ENCODE assay signal across 1 cellular context in the genomic region with DNA sequence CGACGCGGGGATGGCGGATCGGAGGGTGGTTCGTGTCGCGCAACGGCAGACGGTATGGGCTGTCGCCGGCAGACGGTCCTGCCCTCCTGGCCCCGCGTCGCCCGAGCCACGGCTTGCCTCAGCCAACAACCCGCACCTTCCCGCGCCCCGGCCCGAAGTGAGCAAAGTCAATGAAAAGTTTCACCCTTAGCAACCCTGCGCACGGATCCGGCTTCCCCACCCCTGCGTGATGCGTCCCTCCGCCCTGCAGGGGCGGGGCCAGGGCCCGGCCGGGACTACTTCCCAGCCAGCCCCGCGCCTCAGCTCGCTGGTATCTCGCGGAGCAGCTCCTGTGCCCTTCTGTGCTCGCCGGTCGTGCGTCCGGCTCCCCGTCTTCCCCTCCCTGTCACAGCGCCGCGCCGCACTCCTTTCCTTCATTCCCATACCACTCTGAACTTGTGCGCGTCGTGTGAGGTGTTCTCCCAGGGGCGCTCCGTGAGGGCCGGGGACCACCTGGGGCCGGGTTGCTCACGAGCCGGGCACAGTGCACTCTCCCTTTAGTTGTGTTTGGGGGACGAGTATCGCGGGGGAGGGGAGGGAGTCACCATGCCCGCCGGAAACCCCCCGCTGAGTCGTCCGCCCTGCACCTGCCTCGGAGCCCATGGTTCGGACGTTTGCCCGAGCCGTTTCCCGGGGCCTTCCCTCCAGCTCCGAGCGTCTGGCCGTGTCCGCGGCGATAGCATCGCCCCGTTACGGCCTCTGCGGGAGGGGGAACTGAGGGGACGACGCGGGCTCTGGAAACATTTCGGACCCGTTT.
TF ChIP-seq lines count a peak whose summit lies in the region.

TOB2 (minus strand) TSS at position 163 of the 796 bp plus-strand sequence. CDS start 9,456 bp downstream, outside the sequence.

TF ChIP-seq in K562, 482 proteins besides CTCF, POLR2A, EP300 and RAD21 (continued from another document and continues in another):
- TF ChIP-seq TFAM (CRISPR knock-in tag; conservative IDR thresholded peaks at IDR 0.05) (no peak), PURB (CRISPR knock-in tag; IDR thresholded peaks at IDR 0.05; ENCODE audit: low read depth) (no peak), NR3C1 (CRISPR knock-in tag; IDR thresholded peaks at IDR 0.05) (peak; percentile 62; the same call in 1 of the 2 replicates), PHB2 (IDR thresholded peaks at IDR 0.05; ENCODE audit: low read depth) (no peak), ATF1 (CRISPR knock-in tag; IDR thresholded peaks at IDR 0.05) (peak; percentile 56; the same call in 1 of the 2 replicates), ATF1 (tag; IDR thresholded peaks at IDR 0.05) (peak; percentile 85), JUND (IDR thresholded peaks at IDR 0.05; ENCODE audit: borderline replicate concordance, low read depth, low read length) (peak; percentile 79), JUND (tag; IDR thresholded peaks at IDR 0.05; ENCODE audit: borderline replicate concordance, low read depth, low read length) (peak; percentile 66; the same call in 1 of the 3 replicates), NR2C2 (CRISPR knock-in tag; IDR thresholded peaks at IDR 0.05) (peak; percentile 77; the same call in 1 of the 2 replicates), NR2C2 (tag; IDR thresholded peaks at IDR 0.05) (peak; percentile 83), RBM17 (IDR thresholded peaks at IDR 0.05; ENCODE audit: borderline replicate concordance, low read depth, low read length) (no peak), SRSF9 (IDR thresholded peaks at IDR 0.05; ENCODE audit: borderline replicate concordance, low read depth, low read length) (no peak), EP400 (IDR thresholded peaks at IDR 0.05) (peak; percentile 79), PHB (CRISPR knock-in tag; IDR thresholded peaks at IDR 0.05) (0 out of 2 replicates have a peak, but pooled peaks have one; percentile 36), NCOA4 (IDR thresholded peaks at IDR 0.05; ENCODE audit: partially characterized antibody) (no peak), CBX1 (IDR thresholded peaks at IDR 0.05; ENCODE audit: low read depth) (no peak), ZNF174 (CRISPR knock-in tag; IDR thresholded peaks at IDR 0.05) (no peak), ASH1L (IDR thresholded peaks at IDR 0.05; ENCODE audit: borderline replicate concordance, low read depth, partially characterized antibody) (no peak), CTBP1 (IDR thresholded peaks at IDR 0.05; ENCODE audit: borderline replicate concordance) (peak; percentile 73), PHF20 (IDR thresholded peaks at IDR 0.05; ENCODE audit: partially characterized antibody) (peak; percentile 38), ZNF699 (CRISPR knock-in tag; IDR thresholded peaks at IDR 0.05; ENCODE audit: insufficient replicate concordance) (no peak), FOSL1 (tag; conservative IDR thresholded peaks at IDR 0.05) (peak; percentile 44; the same call in 1 of the 2 replicates), XRCC3 (IDR thresholded peaks at IDR 0.05) (no peak), NR2C1 (IDR thresholded peaks at IDR 0.05) (no peak), NR2C1 (tag; IDR thresholded peaks at IDR 0.05) (0 out of 2 replicates have a peak, but pooled peaks have one; percentile 17), ZBTB17 (CRISPR knock-in tag; IDR thresholded peaks at IDR 0.05) (peak; percentile 19; the same call in 1 of the 2 replicates), DNMT1 (IDR thresholded peaks at IDR 0.05) (no peak), COPS2 (conservative IDR thresholded peaks at IDR 0.05) (no peak), NFIC (IDR thresholded peaks at IDR 0.05) (peak; percentile 58), ILF3 (IDR thresholded peaks at IDR 0.05; ENCODE audit: borderline replicate concordance) (no peak; the same call in 1 of the 2 replicates), TOE1 (IDR thresholded peaks at IDR 0.05; ENCODE audit: borderline replicate concordance) (peak; percentile 33; the same call in 1 of the 2 replicates), TOE1 (CRISPR knock-in tag; IDR thresholded peaks at IDR 0.05; ENCODE audit: borderline replicate concordance, low read depth) (peak; percentile 85; the same call in 1 of the 2 replicates), CAMTA2 (CRISPR knock-in tag; conservative IDR thresholded peaks at IDR 0.05) (no peak), U2AF1 (optimal IDR thresholded peaks at IDR 0.05; ENCODE audit: low read depth, low read length) (peak; percentile 84), HDAC8 (tag; IDR thresholded peaks at IDR 0.05) (no peak), RBBP5 (IDR thresholded peaks at IDR 0.05; ENCODE audit: borderline replicate concordance, insufficient read depth, low read length, poor library complexity, severe bottlenecking) (no peak), ZNF583 (CRISPR knock-in tag; IDR thresholded peaks at IDR 0.05) (no peak), SAP30 (IDR thresholded peaks at IDR 0.05; ENCODE audit: borderline replicate concordance, insufficient read depth, low read depth, low read length, poor library complexity, severe bottlenecking) (peak; percentile 10), GTF2E2 (tag; IDR thresholded peaks at IDR 0.05) (peak; percentile 82; the same call in 1 of the 2 replicates), MTA2 (IDR thresholded peaks at IDR 0.05; ENCODE audit: low read depth) (0 out of 2 replicates have a peak, but pooled peaks have one; percentile 13), GABPA (tag; conservative IDR thresholded peaks at IDR 0.05; ENCODE audit: low read depth) (peak; percentile 59; the same call in 1 of the 2 replicates), KAT7 (CRISPR knock-in tag; IDR thresholded peaks at IDR 0.05; ENCODE audit: borderline replicate concordance) (0 out of 2 replicates have a peak, but pooled peaks have one; percentile 7), UBTF (IDR thresholded peaks at IDR 0.05; ENCODE audit: borderline replicate concordance in 1 of 2, low read depth in 2 of 2, low read length in 2 of 2) (peak; percentile 67 to 76; a peak in 3 of 4 replicates), ARNT (IDR thresholded peaks at IDR 0.05) (no peak), ZBTB34 (CRISPR knock-in tag; IDR thresholded peaks at IDR 0.05) (no peak), PYGO2 (tag; IDR thresholded peaks at IDR 0.05) (no peak), ZNF217 (CRISPR knock-in tag; IDR thresholded peaks at IDR 0.05) (no peak)
- TF ChIP-seq, protein P1, sequence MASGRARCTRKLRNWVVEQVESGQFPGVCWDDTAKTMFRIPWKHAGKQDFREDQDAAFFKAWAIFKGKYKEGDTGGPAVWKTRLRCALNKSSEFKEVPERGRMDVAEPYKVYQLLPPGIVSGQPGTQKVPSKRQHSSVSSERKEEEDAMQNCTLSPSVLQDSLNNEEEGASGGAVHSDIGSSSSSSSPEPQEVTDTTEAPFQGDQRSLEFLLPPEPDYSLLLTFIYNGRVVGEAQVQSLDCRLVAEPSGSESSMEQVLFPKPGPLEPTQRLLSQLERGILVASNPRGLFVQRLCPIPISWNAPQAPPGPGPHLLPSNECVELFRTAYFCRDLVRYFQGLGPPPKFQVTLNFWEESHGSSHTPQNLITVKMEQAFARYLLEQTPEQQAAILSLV (tag; IDR thresholded peaks at IDR 0.05): no peak
- TF ChIP-seq, protein P2, sequence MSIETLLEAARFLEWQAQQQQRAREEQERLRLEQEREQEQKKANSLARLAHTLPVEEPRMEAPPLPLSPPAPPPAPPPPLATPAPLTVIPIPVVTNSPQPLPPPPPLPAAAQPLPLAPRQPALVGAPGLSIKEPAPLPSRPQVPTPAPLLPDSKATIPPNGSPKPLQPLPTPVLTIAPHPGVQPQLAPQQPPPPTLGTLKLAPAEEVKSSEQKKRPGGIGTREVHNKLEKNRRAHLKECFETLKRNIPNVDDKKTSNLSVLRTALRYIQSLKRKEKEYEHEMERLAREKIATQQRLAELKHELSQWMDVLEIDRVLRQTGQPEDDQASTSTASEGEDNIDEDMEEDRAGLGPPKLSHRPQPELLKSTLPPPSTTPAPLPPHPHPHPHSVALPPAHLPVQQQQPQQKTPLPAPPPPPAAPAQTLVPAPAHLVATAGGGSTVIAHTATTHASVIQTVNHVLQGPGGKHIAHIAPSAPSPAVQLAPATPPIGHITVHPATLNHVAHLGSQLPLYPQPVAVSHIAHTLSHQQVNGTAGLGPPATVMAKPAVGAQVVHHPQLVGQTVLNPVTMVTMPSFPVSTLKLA (conservative IDR thresholded peaks at IDR 0.05): peak; percentile 67 to 80
- TF ChIP-seq, protein P3, sequence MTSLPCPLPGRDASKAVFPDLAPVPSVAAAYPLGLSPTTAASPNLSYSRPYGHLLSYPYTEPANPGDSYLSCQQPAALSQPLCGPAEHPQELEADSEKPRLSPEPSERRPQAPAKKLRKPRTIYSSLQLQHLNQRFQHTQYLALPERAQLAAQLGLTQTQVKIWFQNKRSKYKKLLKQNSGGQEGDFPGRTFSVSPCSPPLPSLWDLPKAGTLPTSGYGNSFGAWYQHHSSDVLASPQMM (CRISPR knock-in tag; IDR thresholded peaks at IDR 0.05): no peak
- TF ChIP-seq, protein P4, sequence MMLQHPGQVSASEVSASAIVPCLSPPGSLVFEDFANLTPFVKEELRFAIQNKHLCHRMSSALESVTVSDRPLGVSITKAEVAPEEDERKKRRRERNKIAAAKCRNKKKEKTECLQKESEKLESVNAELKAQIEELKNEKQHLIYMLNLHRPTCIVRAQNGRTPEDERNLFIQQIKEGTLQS (IDR thresholded peaks at IDR 0.05): 0 out of 2 replicates have a peak, but pooled peaks have one; percentile 15
- TF ChIP-seq, protein P4 (CRISPR knock-in tag; conservative IDR thresholded peaks at IDR 0.05): 0 out of 2 replicates have a peak, but pooled peaks have one; percentile 39
- TF ChIP-seq, protein P5, sequence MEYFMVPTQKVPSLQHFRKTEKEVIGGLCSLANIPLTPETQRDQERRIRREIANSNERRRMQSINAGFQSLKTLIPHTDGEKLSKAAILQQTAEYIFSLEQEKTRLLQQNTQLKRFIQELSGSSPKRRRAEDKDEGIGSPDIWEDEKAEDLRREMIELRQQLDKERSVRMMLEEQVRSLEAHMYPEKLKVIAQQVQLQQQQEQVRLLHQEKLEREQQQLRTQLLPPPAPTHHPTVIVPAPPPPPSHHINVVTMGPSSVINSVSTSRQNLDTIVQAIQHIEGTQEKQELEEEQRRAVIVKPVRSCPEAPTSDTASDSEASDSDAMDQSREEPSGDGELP (CRISPR knock-in tag; IDR thresholded peaks at IDR 0.05; ENCODE audit: borderline replicate concordance): peak; percentile 70
